In the genomic region with DNA sequence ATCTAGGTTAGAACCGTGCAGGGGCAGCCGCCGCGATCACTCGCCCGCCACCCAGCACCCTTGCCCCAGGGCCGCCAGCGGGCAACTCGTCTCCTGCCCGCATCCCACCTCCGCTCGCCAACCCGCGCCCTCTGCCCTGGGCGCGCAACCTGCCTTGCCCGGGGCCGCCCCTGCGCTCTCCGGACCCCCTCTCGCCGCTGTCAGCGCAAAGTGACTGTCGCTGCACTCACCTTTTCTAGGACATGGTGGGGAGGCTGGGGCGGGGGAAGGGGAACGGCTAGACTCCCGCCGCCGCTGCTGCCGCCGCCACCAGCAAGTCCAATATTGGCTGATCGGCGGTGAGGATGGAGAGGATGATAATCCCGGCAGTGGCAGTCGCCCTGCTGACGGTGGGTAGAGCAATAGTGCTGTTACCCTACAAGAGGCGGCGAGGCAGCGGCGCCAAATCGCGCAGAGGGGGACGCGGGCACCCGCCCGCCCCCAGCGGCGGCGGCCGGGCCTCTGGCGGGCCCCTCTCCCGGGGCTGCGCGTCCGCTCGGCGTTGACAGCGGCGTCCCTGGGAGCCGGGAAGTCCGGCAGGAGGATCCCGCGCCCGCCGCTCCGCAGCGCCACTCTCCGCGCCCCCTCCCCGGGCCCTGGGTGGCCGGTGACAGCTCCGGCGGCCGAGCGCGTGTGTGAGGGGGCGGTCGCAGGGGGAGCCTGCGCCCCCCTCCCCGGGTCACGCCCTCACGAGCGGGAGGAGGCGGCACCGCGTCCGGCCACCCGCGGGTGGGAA, we compare ENCODE assay signal across 8 cellular contexts. TPM values are rescaled to one million over a fixed set of nuclear protein-coding genes. Genes with fewer than 3 reads are reported as not detected.
DNase-seq lines count a peak whose midpoint lies in the region; ATAC-seq lines count a peak whose summit lies in the region.

No MANE protein-coding gene starts in this region.

- DNase-seq in NCI-H748 (lab: John Stamatoyannopoulos, UW; ENCODE audit: unreplicated experiment) = peak; percentile 29
- DNase-seq in NCI-H748 treated with DMSO at 0.1 percent for 48 hours (lab: John Stamatoyannopoulos, UW) = no peak
- DNase-seq in activated CD4-positive, alpha-beta T cell treated with anti-CD3 and anti-CD28 coated beads, Interleukin-2, amount 50 U/mL, for 48 hours = peak; percentile 40 to 48
- DNase-seq in effector CD4-positive, alpha-beta T cell = peak; percentile 51
- DNase-seq in middle frontal gyrus (ENCODE audit: extremely low spot score, low spot score) = peak; percentile 7
- DNase-seq in stimulated activated CD8-positive, alpha-beta memory T cell treated with anti-CD3 and anti-CD28 coated beads, Interleukin-15, amount 100 ng/mL, for 48 hours (ENCODE audit: low read depth in 2 of 2) = peak; percentile 11 to 15
- no peak for DNase-seq in COR-L47 (lab: John Stamatoyannopoulos, UW)

- ATAC-seq in esophagus mucosa = no peak

RNA-seq across cellular contexts. Expression of a gene that starts 2.3 kb away (rescaled TPM):
- total RNA-seq in esophagus mucosa = 1.1 TPM

Comparison
In these comparisons a context has a peak if more than half of its experiments do, and no peak if none do; other contexts are left out.
1. DNase-seq: peak in NCI-H748 (single experiment), activated CD4-positive, alpha-beta T cell treated with anti-CD3 and anti-CD28 coated beads, Interleukin-2, amount 50 U/mL, for 48 hours (2 of 2), effector CD4-positive, alpha-beta T cell (single experiment), middle frontal gyrus (single experiment) and stimulated activated CD8-positive, alpha-beta memory T cell treated with anti-CD3 and anti-CD28 coated beads, Interleukin-15, amount 100 ng/mL, for 48 hours (2 of 2); none in NCI-H748 treated with DMSO at 0.1 percent for 48 hours (single experiment) and COR-L47 (single experiment).